In the genomic region with DNA sequence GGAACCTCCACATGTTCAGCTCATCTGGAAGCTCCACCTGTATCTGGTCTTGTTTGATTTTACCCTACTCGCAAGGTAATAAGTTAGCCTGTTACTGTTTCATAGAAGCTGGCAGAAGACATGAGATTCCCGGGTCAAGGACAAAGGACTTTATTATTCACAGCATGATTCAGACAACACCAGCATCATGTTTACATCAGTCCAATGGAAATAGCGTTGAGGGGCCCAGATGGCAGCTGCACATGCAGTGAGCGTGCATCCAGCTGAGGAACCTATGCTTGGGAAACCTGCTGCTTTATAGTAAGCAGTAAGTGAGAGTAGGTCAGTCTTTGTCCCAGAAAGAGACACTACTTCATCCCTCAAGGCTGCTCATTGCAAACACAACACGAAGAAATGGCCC, we compare ENCODE assay signal across 15 cellular contexts. TPM values are rescaled to one million over a fixed set of nuclear protein-coding genes. Genes with fewer than 3 reads are reported as not detected.
DNase-seq lines count a peak whose midpoint lies in the region; ATAC-seq and TF ChIP-seq lines count a peak whose summit lies in the region.
"Had no signal": no experiment of that assay in that cellular context is flagged by ENCODE, and none has a peak within 500 bp of the region (broad histone marks: within the 10 kb centered on the region; RNA-seq: fewer than 3 reads in every experiment).

No MANE protein-coding gene starts in this region.

- ATAC-seq in GM18502 (IDR thresholded peaks at IDR 0.05; ENCODE audit: poor library complexity, unreplicated experiment) = no peak
- ATAC-seq: esophagus mucosa, heart left ventricle, K562 had no signal

- H3K4me3 ChIP-seq in fibroblast of mammary gland (ENCODE audit: control insufficient read depth, low read depth, low read length) = no peak overlapping the region
- H3K4me3 ChIP-seq: cardiac muscle cell, K562 had no signal

- peak; percentile 67 for DNase-seq in DMS 273 (lab: John Stamatoyannopoulos, UW; ENCODE audit: unreplicated experiment)
- no peak for DNase-seq in DMS 273 treated with DMSO at 0.1 percent for 48 hours (lab: John Stamatoyannopoulos, UW)
- peak; percentile 61 for DNase-seq in Ammon's horn (ENCODE audit: low spot score)
- peak; percentile 33 for DNase-seq in NCI-H345 treated with DMSO at 0.1 percent for 48 hours (lab: John Stamatoyannopoulos, UW; ENCODE audit: unreplicated experiment)
- peak; percentile 75 for DNase-seq in fibroblast of mammary gland (ENCODE audit: low read depth)
- DNase-seq in NCI-H446 (lab: John Stamatoyannopoulos, UW) = no peak
- no peak for DNase-seq in occipital lobe (lab: John Stamatoyannopoulos, UW)
- DNase-seq: activated T-cell treated with anti-CD3 and anti-CD28 coated beads for 4 hours, heart left ventricle, mammary epithelial cell, NCI-H1105 had no signal

- no peak for TF ChIP-seq CTCF in fibroblast of mammary gland (conservative IDR thresholded peaks at IDR 0.05; ENCODE audit: control insufficient read depth, insufficient read depth, low read depth, low read length)

RNA-seq across cellular contexts. Expression of a gene that starts 19.8 kb away (rescaled TPM):
- 90.5 TPM for total RNA-seq in occipital lobe

Comparison
In these comparisons a context has a peak if more than half of its experiments do, and no peak if none do; other contexts are left out.
1. DNase-seq: peak in DMS 273 (single experiment), Ammon's horn (single experiment), NCI-H345 treated with DMSO at 0.1 percent for 48 hours (single experiment) and fibroblast of mammary gland (single experiment); none in DMS 273 treated with DMSO at 0.1 percent for 48 hours (single experiment), NCI-H446 (0 of 2) and occipital lobe (single experiment).